Comparison of ENCODE assay signal across 17 cellular contexts in the genomic region with DNA sequence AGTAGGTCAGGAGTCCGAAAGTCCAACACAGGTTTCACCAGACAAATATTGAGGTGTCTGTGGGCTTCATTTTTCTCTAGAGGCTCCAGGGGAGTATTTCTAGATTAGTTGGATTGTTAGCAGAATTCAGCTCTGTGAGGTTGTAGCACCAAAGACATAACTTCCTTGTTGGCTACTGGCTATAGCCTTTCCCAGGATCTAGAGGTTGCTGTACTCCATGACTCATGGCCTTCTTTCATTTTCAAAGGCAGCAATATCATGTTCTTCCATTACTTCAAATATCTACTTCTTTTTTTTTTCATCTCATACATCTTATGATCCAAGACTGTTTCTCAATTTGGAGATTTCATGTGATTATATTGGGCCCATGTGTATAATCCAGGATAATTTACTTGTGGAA.
"Had no signal": no experiment of that assay in that cellular context is flagged by ENCODE, and none has a peak within 500 bp of the region (broad histone marks: within the 10 kb centered on the region; RNA-seq: fewer than 3 reads in every experiment).

No MANE protein-coding gene starts in this region.

- H3K36me3 ChIP-seq: adrenal gland, esophagus muscularis mucosa, heart right ventricle, ovary, upper lobe of right lung had no signal

- DNase-seq: activated CD4-positive, alpha-beta T cell treated with anti-CD3 and anti-CD28 coated beads, Interleukin-2, amount 50 U/mL, for 1 hour; activated naive CD4-positive, alpha-beta T cell treated with anti-CD3 and anti-CD28 coated beads, Interleukin-2, amount 10 ng/mL, durations not matched to agents 7 days and 5 days; adrenal gland; cerebellar nuclear complex; dermis blood vessel endothelial cell; foreskin fibroblast; heart right ventricle; islet precursor cell; left ventricle myocardium superior; mesendoderm; ovary; retina; stimulated activated CD4-positive, alpha-beta T cell treated with anti-CD3 and anti-CD28 coated beads, Interleukin-15, amount 100 ng/mL, for 24 hours; stimulated activated CD4-positive, alpha-beta T cell treated with anti-CD3 and anti-CD28 coated beads, Interleukin-4, amount 100 ng/mL, for 24 hours; testis; upper lobe of right lung had no signal

- H3K4me1 ChIP-seq: adrenal gland, esophagus muscularis mucosa, heart right ventricle, testis, upper lobe of right lung had no signal

- H3K4me3 ChIP-seq: adrenal gland, esophagus muscularis mucosa, heart right ventricle, ovary, testis, upper lobe of right lung had no signal

- H3K9me3 ChIP-seq: adrenal gland, esophagus muscularis mucosa, heart right ventricle, ovary, testis, upper lobe of right lung had no signal

- H3K27ac ChIP-seq: adrenal gland, esophagus muscularis mucosa, heart right ventricle, ovary, testis, upper lobe of right lung had no signal

- H3K27me3 ChIP-seq: adrenal gland, esophagus muscularis mucosa, heart right ventricle, ovary, testis, upper lobe of right lung had no signal
